In the genomic region with DNA sequence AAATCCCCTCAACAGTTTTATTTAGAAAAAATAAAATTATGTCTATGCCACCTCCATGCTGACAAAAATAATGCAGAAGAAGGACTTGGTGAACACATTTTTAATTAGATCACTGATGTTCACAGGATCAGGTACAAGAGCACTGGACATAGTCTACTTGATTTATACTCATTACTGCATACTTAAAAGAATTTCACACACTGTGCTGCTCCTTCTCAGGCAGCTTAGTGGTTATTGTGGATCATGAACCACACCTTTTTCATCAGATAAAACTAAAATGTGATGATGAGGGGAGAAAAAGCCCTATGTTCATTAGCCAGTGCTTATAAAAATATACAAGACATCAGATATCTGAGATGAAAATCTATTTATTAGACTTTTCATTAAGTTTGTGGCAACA, we compare ENCODE assay signal across 17 cellular contexts.
DNase-seq lines count a peak whose midpoint lies in the region; ATAC-seq and TF ChIP-seq lines count a peak whose summit lies in the region.
"Had no signal": no experiment of that assay in that cellular context is flagged by ENCODE, and none has a peak within 500 bp of the region (broad histone marks: within the 10 kb centered on the region; RNA-seq: fewer than 3 reads in every experiment).

No MANE protein-coding gene starts in this region.

- CTCF ChIA-PET in CD4-positive, alpha-beta T cell (lab: Charles Lee), result interaction anchor here (1.2 to 3.4 kb wide), 5 partner anchors 8 to 159 kb away, joined by 3 to 19 read pairs (median 5); no protein-coding TSS in a partner anchor
- CTCF ChIA-PET in activated B cell treated with CpG ODN at 0.5 μM for 24 hours (lab: Charles Lee), result no interaction called here
- CTCF ChIA-PET in naive thymus-derived CD4-positive, alpha-beta T cell (lab: Charles Lee), result interaction anchor here (0.6 to 1.8 kb wide), 8 partner anchors 9 to 217 kb away, joined by 3 to 9 read pairs (median 3); no protein-coding TSS in a partner anchor

- H4K20me1 ChIP-seq in hepatocyte (ENCODE audit: insufficient read depth, poor library complexity, severe bottlenecking), result no peaks in the 10 kb centered on the region

- H3K9me3 ChIP-seq in CD4-positive, alpha-beta T cell (ENCODE audit: control insufficient read depth, low read length), result no peaks in the 10 kb centered on the region
- no peaks in the 10 kb centered on the region for H3K9me3 ChIP-seq in naive thymus-derived CD4-positive, alpha-beta T cell (ENCODE audit: control insufficient read depth in 2 of 3, low read length in 3 of 3)
- H3K9me3 ChIP-seq in hepatocyte (ENCODE audit: low read depth), result no peaks in the 10 kb centered on the region
- H3K9me3 ChIP-seq: lower lobe of right lung, SJSA1, transverse colon had no signal

- no peak for DNase-seq in CD4-positive, alpha-beta T cell
- peak; percentile 75 for DNase-seq in Jurkat, Clone E6-1 (ENCODE audit: low read depth, low spot score)
- DNase-seq in activated B cell treated with CpG ODN at 0.5 μM for 24 hours (no peak), iPS-NIHi7 (ENCODE audit: extremely low spot score) (no peak), NCI-H2029 (lab: John Stamatoyannopoulos, UW) (no peak), hepatocyte (ENCODE audit: low spot score) (no peak)
- peak in 2 of 9 donors; percentile 15 to 27 for DNase-seq in naive thymus-derived CD4-positive, alpha-beta T cell
- no peak for DNase-seq in activated T-cell treated with anti-CD3 and anti-CD28 coated beads, Interleukin-2, amount 50 U/mL, for 48 hours
- DNase-seq: activated CD4-positive, CD25-positive, alpha-beta regulatory T cell treated with anti-CD3 and anti-CD28 coated beads, Interleukin-2, amount 50 U/mL, for 72 hours; activated CD8-positive, alpha-beta memory T cell treated with anti-CD3 and anti-CD28 coated beads, Interleukin-2, amount 50 U/mL, for 4 hours; lower lobe of right lung; NCI-H1105; PC-9; stimulated activated naive CD4-positive, alpha-beta T cell treated with Interleukin-2 at 50 U/mL for 16 hours; transverse colon had no signal

- no peaks in the 10 kb centered on the region for H3K27me3 ChIP-seq in CD4-positive, alpha-beta T cell (ENCODE audit: control insufficient read depth, insufficient read depth, low read length)
- no peaks in the 10 kb centered on the region for H3K27me3 ChIP-seq in naive thymus-derived CD4-positive, alpha-beta T cell (ENCODE audit: control insufficient read depth in 2 of 2, insufficient read depth in 2 of 2, low read length in 2 of 2)
- no peaks in the 10 kb centered on the region for H3K27me3 ChIP-seq in hepatocyte
- H3K27me3 ChIP-seq: SJSA1, transverse colon had no signal

- no peaks in the 10 kb centered on the region for H3K27me3 Mint-ChIP-seq in CD4-positive, alpha-beta T cell
- H3K27me3 Mint-ChIP-seq in activated B cell treated with CpG ODN at 0.5 μM for 24 hours, result no peaks in the 10 kb centered on the region
- no peaks in the 10 kb centered on the region for H3K27me3 Mint-ChIP-seq in naive thymus-derived CD4-positive, alpha-beta T cell

- peak overlapping the region; percentile 26 for H3K4me3 ChIP-seq in Jurkat, Clone E6-1 (ENCODE audit: low read length)
- H3K4me3 ChIP-seq in naive thymus-derived CD4-positive, alpha-beta T cell (ENCODE audit: low read length), result no peak overlapping the region
- H3K4me3 ChIP-seq in hepatocyte, result no peak overlapping the region
- H3K4me3 ChIP-seq: lower lobe of right lung, PC-9, SJSA1, transverse colon had no signal

- H3K79me2 ChIP-seq in hepatocyte, result no peaks in the 10 kb centered on the region
- H3K79me2 ChIP-seq: parathyroid adenoma had no signal

- POLR2A ChIA-PET in CD4-positive, alpha-beta T cell (lab: Charles Lee), result interaction anchor here (0.6 to 1.5 kb wide), 13 partner anchors 8 to 229 kb away, joined by 3 to 13 read pairs (median 4); a partner anchor contains a TSS
- POLR2A ChIA-PET in activated B cell treated with CpG ODN at 0.5 μM for 24 hours (lab: Charles Lee), result interaction anchor here (0.9 to 1.2 kb wide), 5 partner anchors 12 to 107 kb away, joined by 3 to 12 read pairs (median 4); a partner anchor contains a TSS
- POLR2A ChIA-PET in naive thymus-derived CD4-positive, alpha-beta T cell (lab: Charles Lee), result interaction anchor here (0.8 to 8.5 kb wide), 11 partner anchors 8 to 196 kb away, joined by 3 to 88 read pairs (median 4); a partner anchor contains a TSS

- no peak for TF ChIP-seq CTCF in CD4-positive, alpha-beta T cell (IDR thresholded peaks at IDR 0.05)
- no peak for TF ChIP-seq CTCF in activated B cell treated with CpG ODN at 0.5 μM for 24 hours (IDR thresholded peaks at IDR 0.05)
- TF ChIP-seq CTCF in hepatocyte (IDR thresholded peaks at IDR 0.05; ENCODE audit: poor library complexity), result no peak

- H3K4me3 Mint-ChIP-seq in CD4-positive, alpha-beta T cell, result no peak overlapping the region
- H3K4me3 Mint-ChIP-seq in activated B cell treated with CpG ODN at 0.5 μM for 24 hours, result no peak overlapping the region
- H3K4me3 Mint-ChIP-seq in naive thymus-derived CD4-positive, alpha-beta T cell, result peak overlapping the region in 7 of 10 donors; percentile 53 to 80 (median 70)

- H3K4me1 Mint-ChIP-seq in CD4-positive, alpha-beta T cell (ENCODE audit: low read depth), result peaks cover 69% of the 10 kb centered on the region
- H3K4me1 Mint-ChIP-seq in activated B cell treated with CpG ODN at 0.5 μM for 24 hours, result peaks cover 61% of the 10 kb centered on the region
- peaks cover 39 to 77% (median 64%) of the 10 kb centered on the region in 7 donors for H3K4me1 Mint-ChIP-seq in naive thymus-derived CD4-positive, alpha-beta T cell

- H3K36me3 ChIP-seq in naive thymus-derived CD4-positive, alpha-beta T cell (ENCODE audit: control insufficient read depth in 2 of 3, insufficient read depth in 3 of 3, low read length in 3 of 3), result no peaks in the 10 kb centered on the region
- H3K36me3 ChIP-seq in hepatocyte (replicated peaks; ENCODE audit: insufficient read depth, low read depth), result no peaks in the 10 kb centered on the region
- H3K36me3 ChIP-seq: lower lobe of right lung, SJSA1, transverse colon had no signal

- intact Hi-C loops in CD4-positive, alpha-beta T cell (cut with DNase I, micrococcal nuclease), result loop anchor here in 1 of 2 experiments (1.0 kb wide), 2 partner anchors 17 to 180 kb away; no protein-coding TSS in a partner anchor
- intact Hi-C loops in activated B cell treated with CpG ODN at 0.5 μM for 24 hours (cut with micrococcal nuclease), result loop anchor here (1.0 to 2.0 kb wide), 6 partner anchors 7 to 164 kb away; a partner anchor contains a TSS
- intact Hi-C loops in naive thymus-derived CD4-positive, alpha-beta T cell (cut with micrococcal nuclease), result loop anchor here (1.0 to 10.0 kb wide), 10 partner anchors 7 to 202 kb away; a partner anchor contains a TSS

- peak overlapping the region; percentile 66 for H3K27ac ChIP-seq in CD4-positive, alpha-beta T cell (ENCODE audit: low read depth, low read length)
- H3K27ac ChIP-seq in naive thymus-derived CD4-positive, alpha-beta T cell (ENCODE audit: low read depth, low read length), result peak overlapping the region; percentile 64
- no peak overlapping the region for H3K27ac ChIP-seq in hepatocyte
- H3K27ac ChIP-seq: lower lobe of right lung, parathyroid adenoma, PC-9, SJSA1, transverse colon had no signal

- H3K9me3 Mint-ChIP-seq in CD4-positive, alpha-beta T cell, result peaks cover 2% of the 10 kb centered on the region
- H3K9me3 Mint-ChIP-seq in activated B cell treated with CpG ODN at 0.5 μM for 24 hours, result no peaks in the 10 kb centered on the region
- peaks cover 0 to 5% (median 0%) of the 10 kb centered on the region in 11 donors for H3K9me3 Mint-ChIP-seq in naive thymus-derived CD4-positive, alpha-beta T cell

- H3K4me2 ChIP-seq in hepatocyte, result no peak overlapping the region
- H3K4me2 ChIP-seq: PC-9 had no signal

- H3K36me3 Mint-ChIP-seq in CD4-positive, alpha-beta T cell (ENCODE audit: low read depth), result no peaks in the 10 kb centered on the region
- no peaks in the 10 kb centered on the region for H3K36me3 Mint-ChIP-seq in activated B cell treated with CpG ODN at 0.5 μM for 24 hours (ENCODE audit: low read depth)
- H3K36me3 Mint-ChIP-seq in naive thymus-derived CD4-positive, alpha-beta T cell, result peaks cover 0 to 11% (median 0%) of the 10 kb centered on the region in 5 donors

- H3K9me2 ChIP-seq in hepatocyte (replicated peaks; ENCODE audit: insufficient read depth), result no peaks in the 10 kb centered on the region

- peaks cover 25 to 49% of the 10 kb centered on the region in 2 donors for H3K4me1 ChIP-seq in naive thymus-derived CD4-positive, alpha-beta T cell (ENCODE audit: control insufficient read depth in 2 of 2, insufficient read depth in 2 of 2, low read length in 2 of 2)
- peaks cover 9% of the 10 kb centered on the region for H3K4me1 ChIP-seq in hepatocyte (ENCODE audit: insufficient read depth)
- H3K4me1 ChIP-seq: parathyroid adenoma, SJSA1, transverse colon had no signal

- peak; percentile 43 for ATAC-seq in CD4-positive, alpha-beta T cell (ENCODE audit: poor library complexity)
- ATAC-seq in activated B cell treated with CpG ODN at 0.5 μM for 24 hours (ENCODE audit: low read depth), result no peak
- ATAC-seq in naive thymus-derived CD4-positive, alpha-beta T cell, result peak; percentile 56

- H3K27ac Mint-ChIP-seq in CD4-positive, alpha-beta T cell, result peak overlapping the region; percentile 83
- peak overlapping the region; percentile 87 for H3K27ac Mint-ChIP-seq in activated B cell treated with CpG ODN at 0.5 μM for 24 hours
- H3K27ac Mint-ChIP-seq in naive thymus-derived CD4-positive, alpha-beta T cell, result peak overlapping the region; percentile 85 to 96 (median 91)

- H2AFZ ChIP-seq in hepatocyte, result no peak overlapping the region
- H2AFZ ChIP-seq: parathyroid adenoma, PC-9 had no signal

Comparison
In these comparisons a context has a peak if more than half of its experiments do, and no peak if none do; other contexts are left out.
1. H3K4me3 Mint-ChIP-seq: peak in naive thymus-derived CD4-positive, alpha-beta T cell (7 of 10); none in CD4-positive, alpha-beta T cell (single experiment) and activated B cell treated with CpG ODN at 0.5 μM for 24 hours (single experiment).
2. Peak in every context shown above with its lines, with median percentiles within 50 percentile points of each other: H3K27ac Mint-ChIP-seq.